ENCODE assay signal across 1 cellular context in the genomic region with DNA sequence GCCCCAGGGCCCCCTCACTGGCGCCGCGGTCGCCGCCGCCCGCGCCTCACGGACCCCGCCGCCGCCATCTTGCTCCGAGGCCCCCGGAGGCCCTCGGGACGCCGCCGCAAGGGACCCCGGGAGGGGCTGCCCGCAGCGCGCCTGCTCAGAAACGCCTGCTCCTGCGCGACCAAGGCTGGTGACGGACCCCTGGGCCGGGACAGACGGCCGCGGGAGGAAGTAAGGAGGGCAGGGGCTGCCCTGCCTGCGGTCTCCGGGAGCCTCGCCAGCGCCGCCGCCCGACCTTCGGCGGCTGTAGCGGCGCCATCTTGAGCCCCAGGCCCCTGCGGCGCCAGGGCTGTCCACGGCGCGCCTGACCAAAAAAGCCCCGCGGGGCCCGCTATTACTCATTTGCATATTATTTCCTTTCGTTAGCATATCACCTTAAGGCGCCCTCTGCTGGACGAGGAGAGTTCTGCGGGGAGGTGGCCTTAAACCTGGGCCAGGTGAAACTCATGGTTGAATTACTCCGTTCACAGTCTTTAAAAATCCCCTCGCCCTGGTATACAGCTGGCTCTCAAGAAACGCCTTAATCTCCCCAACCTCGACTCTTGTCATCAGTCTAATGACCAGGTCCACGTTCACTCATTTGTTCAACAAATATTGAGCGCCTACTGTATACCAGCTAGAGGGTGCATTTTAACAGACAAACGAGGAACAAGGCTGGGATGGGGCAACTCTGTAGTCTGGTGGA.
A peak's percentile ranks its signal among the peaks of the same experiment; 100 is the strongest.
TF ChIP-seq lines count a peak whose summit lies in the region.

A gene with protein sequence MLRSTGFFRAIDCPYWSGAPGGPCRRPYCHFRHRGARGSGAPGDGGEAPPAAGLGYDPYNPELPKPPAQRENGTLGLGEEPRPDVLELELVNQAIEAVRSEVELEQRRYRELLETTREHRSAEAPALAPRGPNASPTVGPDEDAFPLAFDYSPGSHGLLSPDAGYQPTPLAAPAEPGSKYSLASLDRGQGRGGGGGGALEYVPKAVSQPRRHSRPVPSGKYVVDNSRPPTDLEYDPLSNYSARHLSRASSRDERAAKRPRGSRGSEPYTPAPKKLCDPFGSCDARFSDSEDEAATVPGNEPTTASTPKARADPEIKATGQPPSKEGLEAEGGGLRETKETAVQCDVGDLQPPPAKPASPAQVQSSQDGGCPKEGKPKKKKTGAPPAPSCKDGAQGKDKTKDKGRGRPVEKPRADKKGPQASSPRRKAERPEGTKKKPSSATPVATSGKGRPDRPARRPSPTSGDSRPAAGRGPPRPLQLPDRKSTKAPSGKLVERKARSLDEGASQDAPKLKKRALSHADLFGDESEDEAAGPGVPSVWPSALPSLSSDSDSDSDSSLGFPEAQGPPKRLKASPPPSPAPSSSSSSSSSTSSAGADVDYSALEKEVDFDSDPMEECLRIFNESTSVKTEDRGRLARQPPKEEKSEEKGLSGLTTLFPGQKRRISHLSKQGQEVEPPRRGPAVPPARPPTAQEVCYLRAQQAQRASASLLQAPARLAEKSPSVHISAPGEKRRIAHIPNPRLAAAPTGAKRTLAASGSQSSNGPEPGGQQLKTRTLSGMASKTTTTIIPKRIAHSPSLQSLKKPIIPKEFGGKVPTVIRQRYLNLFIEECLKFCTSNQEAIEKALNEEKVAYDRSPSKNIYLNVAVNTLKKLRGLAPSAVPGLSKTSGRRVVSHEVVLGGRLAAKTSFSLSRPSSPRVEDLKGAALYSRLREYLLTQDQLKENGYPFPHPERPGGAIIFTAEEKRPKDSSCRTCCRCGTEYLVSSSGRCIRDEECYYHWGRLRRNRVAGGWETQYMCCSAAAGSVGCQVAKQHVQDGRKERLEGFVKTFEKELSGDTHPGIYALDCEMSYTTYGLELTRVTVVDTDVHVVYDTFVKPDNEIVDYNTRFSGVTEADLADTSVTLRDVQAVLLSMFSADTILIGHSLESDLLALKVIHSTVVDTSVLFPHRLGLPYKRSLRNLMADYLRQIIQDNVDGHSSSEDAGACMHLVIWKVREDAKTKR (minus strand): TSS at position 85 of the 733 bp plus-strand sequence. CDS start 125 bp downstream, outside the sequence.

TF ChIP-seq in HEK293, 187 proteins besides CTCF, POLR2A, EP300 and RAD21 (continued from another document):
- TF ChIP-seq, protein P1, sequence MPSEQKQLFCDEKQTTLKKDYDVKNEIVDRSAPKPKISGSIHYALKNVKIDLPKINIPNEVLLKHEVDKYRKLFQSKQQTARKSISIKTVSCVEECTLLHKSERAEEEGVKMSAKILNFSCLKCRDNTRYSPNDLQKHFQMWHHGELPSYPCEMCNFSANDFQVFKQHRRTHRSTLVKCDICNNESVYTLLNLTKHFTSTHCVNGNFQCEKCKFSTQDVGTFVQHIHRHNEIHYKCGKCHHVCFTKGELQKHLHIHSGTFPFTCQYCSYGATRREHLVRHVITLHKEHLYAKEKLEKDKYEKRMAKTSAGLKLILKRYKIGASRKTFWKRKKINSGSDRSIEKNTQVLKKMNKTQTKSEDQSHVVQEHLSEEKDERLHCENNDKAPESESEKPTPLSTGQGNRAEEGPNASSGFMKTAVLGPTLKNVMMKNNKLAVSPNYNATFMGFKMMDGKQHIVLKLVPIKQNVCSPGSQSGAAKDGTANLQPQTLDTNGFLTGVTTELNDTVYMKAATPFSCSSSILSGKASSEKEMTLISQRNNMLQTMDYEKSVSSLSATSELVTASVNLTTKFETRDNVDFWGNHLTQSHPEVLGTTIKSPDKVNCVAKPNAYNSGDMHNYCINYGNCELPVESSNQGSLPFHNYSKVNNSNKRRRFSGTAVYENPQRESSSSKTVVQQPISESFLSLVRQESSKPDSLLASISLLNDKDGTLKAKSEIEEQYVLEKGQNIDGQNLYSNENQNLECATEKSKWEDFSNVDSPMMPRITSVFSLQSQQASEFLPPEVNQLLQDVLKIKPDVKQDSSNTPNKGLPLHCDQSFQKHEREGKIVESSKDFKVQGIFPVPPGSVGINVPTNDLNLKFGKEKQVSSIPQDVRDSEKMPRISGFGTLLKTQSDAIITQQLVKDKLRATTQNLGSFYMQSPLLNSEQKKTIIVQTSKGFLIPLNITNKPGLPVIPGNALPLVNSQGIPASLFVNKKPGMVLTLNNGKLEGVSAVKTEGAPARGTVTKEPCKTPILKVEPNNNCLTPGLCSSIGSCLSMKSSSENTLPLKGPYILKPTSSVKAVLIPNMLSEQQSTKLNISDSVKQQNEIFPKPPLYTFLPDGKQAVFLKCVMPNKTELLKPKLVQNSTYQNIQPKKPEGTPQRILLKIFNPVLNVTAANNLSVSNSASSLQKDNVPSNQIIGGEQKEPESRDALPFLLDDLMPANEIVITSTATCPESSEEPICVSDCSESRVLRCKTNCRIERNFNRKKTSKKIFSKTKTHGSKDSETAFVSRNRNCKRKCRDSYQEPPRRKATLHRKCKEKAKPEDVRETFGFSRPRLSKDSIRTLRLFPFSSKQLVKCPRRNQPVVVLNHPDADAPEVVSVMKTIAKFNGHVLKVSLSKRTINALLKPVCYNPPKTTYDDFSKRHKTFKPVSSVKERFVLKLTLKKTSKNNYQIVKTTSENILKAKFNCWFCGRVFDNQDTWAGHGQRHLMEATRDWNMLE (tag by site-specific recombination; conservative IDR thresholded peaks at IDR 0.05; ENCODE audit: low read depth) = 0 out of 2 replicates have a peak, but pooled peaks have one; percentile 29
- TF ChIP-seq ZNF76 (tag by site-specific recombination; IDR thresholded peaks at IDR 0.05; ENCODE audit: borderline replicate concordance, low read depth) (peak; percentile 97), ZNF654 (tag by site-specific recombination; IDR thresholded peaks at IDR 0.05; ENCODE audit: low read depth) (peak; percentile 25; the same call in 1 of the 2 replicates), ZNF561 (tag by site-specific recombination; IDR thresholded peaks at IDR 0.05; ENCODE audit: borderline replicate concordance) (peak; percentile 55; the same call in 1 of the 2 replicates), ZNF677 (tag by site-specific recombination; IDR thresholded peaks at IDR 0.05) (no peak), ZNF2 (tag by site-specific recombination; IDR thresholded peaks at IDR 0.05) (peak; percentile 64), SP3 (tag by site-specific recombination; IDR thresholded peaks at IDR 0.05) (peak; percentile 31; the same call in 1 of the 2 replicates), ZNF114 (tag by site-specific recombination; IDR thresholded peaks at IDR 0.05) (no peak), FEZF1 (tag by site-specific recombination; IDR thresholded peaks at IDR 0.05) (no peak), ZNF660 (tag by site-specific recombination; IDR thresholded peaks at IDR 0.05) (peak; percentile 88), ZNF404 (tag by site-specific recombination; IDR thresholded peaks at IDR 0.05) (no peak), MEIS1 (CRISPR knock-in tag; IDR thresholded peaks at IDR 0.05; ENCODE audit: borderline replicate concordance) (no peak), ZNF266 (tag by site-specific recombination; IDR thresholded peaks at IDR 0.05; ENCODE audit: low read depth) (no peak), ZNF169 (tag by site-specific recombination; IDR thresholded peaks at IDR 0.05) (no peak), ZEB2 (tag by site-specific recombination; IDR thresholded peaks at IDR 0.05) (peak; percentile 96), YY2 (tag by site-specific recombination; IDR thresholded peaks at IDR 0.05) (peak; percentile 99), KLF16 (tag by site-specific recombination; IDR thresholded peaks at IDR 0.05) (peak; percentile 50; the same call in 1 of the 2 replicates), ZSCAN30 (tag by site-specific recombination; IDR thresholded peaks at IDR 0.05) (peak; percentile 66; the same call in 1 of the 2 replicates)
- TF ChIP-seq, protein P2, sequence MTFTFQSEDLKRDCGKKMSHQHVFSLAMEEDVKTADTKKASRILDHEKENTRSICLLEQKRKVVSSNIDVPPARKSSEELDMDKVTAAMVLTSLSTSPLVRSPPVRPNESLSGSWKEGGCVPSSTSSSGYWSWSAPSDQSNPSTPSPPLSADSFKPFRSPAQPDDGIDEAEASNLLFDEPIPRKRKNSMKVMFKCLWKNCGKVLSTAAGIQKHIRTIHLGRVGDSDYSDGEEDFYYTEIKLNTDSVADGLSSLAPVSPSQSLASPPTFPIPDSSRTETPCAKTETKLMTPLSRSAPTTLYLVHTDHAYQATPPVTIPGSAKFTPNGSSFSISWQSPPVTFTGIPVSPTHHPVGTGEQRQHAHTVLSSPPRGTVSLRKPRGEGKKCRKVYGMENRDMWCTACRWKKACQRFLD (tag by site-specific recombination; IDR thresholded peaks at IDR 0.05) = no peak
- TF ChIP-seq, protein P3, sequence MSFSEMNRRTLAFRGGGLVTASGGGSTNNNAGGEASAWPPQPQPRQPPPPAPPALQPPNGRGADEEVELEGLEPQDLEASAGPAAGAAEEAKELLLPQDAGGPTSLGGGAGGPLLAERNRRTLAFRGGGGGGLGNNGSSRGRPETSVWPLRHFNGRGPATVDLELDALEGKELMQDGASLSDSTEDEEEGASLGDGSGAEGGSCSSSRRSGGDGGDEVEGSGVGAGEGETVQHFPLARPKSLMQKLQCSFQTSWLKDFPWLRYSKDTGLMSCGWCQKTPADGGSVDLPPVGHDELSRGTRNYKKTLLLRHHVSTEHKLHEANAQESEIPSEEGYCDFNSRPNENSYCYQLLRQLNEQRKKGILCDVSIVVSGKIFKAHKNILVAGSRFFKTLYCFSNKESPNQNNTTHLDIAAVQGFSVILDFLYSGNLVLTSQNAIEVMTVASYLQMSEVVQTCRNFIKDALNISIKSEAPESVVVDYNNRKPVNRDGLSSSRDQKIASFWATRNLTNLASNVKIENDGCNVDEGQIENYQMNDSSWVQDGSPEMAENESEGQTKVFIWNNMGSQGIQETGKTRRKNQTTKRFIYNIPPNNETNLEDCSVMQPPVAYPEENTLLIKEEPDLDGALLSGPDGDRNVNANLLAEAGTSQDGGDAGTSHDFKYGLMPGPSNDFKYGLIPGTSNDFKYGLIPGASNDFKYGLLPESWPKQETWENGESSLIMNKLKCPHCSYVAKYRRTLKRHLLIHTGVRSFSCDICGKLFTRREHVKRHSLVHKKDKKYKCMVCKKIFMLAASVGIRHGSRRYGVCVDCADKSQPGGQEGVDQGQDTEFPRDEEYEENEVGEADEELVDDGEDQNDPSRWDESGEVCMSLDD (tag by site-specific recombination; IDR thresholded peaks at IDR 0.05) = 0 out of 2 replicates have a peak, but pooled peaks have one; percentile 33
- TF ChIP-seq, protein P4, sequence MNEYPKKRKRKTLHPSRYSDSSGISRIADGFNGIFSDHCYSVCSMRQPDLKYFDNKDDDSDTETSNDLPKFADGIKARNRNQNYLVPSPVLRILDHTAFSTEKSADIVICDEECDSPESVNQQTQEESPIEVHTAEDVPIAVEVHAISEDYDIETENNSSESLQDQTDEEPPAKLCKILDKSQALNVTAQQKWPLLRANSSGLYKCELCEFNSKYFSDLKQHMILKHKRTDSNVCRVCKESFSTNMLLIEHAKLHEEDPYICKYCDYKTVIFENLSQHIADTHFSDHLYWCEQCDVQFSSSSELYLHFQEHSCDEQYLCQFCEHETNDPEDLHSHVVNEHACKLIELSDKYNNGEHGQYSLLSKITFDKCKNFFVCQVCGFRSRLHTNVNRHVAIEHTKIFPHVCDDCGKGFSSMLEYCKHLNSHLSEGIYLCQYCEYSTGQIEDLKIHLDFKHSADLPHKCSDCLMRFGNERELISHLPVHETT (tag by site-specific recombination; IDR thresholded peaks at IDR 0.05) = no peak
- TF ChIP-seq, protein P5, sequence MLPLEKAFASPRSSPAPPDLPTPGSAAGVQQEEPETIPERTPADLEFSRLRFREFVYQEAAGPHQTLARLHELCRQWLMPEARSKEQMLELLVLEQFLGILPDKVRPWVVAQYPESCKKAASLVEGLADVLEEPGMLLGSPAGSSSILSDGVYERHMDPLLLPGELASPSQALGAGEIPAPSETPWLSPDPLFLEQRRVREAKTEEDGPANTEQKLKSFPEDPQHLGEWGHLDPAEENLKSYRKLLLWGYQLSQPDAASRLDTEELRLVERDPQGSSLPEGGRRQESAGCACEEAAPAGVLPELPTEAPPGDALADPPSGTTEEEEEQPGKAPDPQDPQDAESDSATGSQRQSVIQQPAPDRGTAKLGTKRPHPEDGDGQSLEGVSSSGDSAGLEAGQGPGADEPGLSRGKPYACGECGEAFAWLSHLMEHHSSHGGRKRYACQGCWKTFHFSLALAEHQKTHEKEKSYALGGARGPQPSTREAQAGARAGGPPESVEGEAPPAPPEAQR (tag by site-specific recombination; IDR thresholded peaks at IDR 0.05) = peak; percentile 68; the same call in 1 of the 2 replicates
